8 cellular contexts compared by ENCODE assay signal in genomic region chr1:21631590-21631943, GRCh38. TPM values are rescaled to one million over a fixed set of nuclear protein-coding genes. Genes with fewer than 3 reads are reported as not detected.
A peak's percentile ranks its signal among the peaks of the same experiment; 100 is the strongest.
DNase-seq lines count a peak whose midpoint lies in the region; ATAC-seq and TF ChIP-seq lines count a peak whose summit lies in the region.
"Not testable (repeated sequence)": the region's sequence is repeated elsewhere in the genome, so short reads cannot be mapped to it uniquely, and the experiment has no call there.

No MANE protein-coding gene starts in this region.

- not testable (repeated sequence) for H3K4me1 ChIP-seq in CD8-positive, alpha-beta memory T cell (ENCODE audit: insufficient read depth, low read length)
- H3K4me1 ChIP-seq in SJCRH30 (peaks cover 21% of the 10 kb centered on the region), body of pancreas (peaks cover 54% of the 10 kb centered on the region), hepatocyte (ENCODE audit: insufficient read depth) (peaks cover 10% of the 10 kb centered on the region), mucosa of rectum (ENCODE audit: control insufficient read depth in 2 of 2, insufficient read depth in 2 of 2, low read length in 2 of 2) (peaks cover 10 to 32% of the 10 kb centered on the region in 2 donors), parathyroid adenoma (peaks cover 44% of the 10 kb centered on the region), transverse colon (peaks cover 0 to 13% (median 10%) of the 10 kb centered on the region in 4 donors)

- H3K36me3 Mint-ChIP-seq in CD8-positive, alpha-beta memory T cell = not testable (repeated sequence)

- not testable (repeated sequence) for H3K4me1 Mint-ChIP-seq in CD8-positive, alpha-beta memory T cell

- in situ Hi-C loops in transverse colon (cut with MboI; ENCODE audit: low pct_ligation_motif_present in 1 of 4, low pct_unique_long_range_greater_than_20kb in 1 of 4, low sequenced_read_pairs in 3 of 4) = not testable (repeated sequence)

- peak overlapping the region; percentile 65 for H3K27ac ChIP-seq in CD8-positive, alpha-beta memory T cell (ENCODE audit: low read depth, low read length)
- H3K27ac ChIP-seq in KOPT-K1 (ENCODE audit: low read depth, low read length, poor library complexity, severe bottlenecking) (peak overlapping the region; percentile 96), SJCRH30 (peak overlapping the region; percentile 68), body of pancreas (peak overlapping the region; percentile 79 to 96 (median 86)), hepatocyte (peak overlapping the region; percentile 62), mucosa of rectum (ENCODE audit: low read depth in 2 of 2, low read length in 2 of 2) (peak overlapping the region; percentile 61 to 75), parathyroid adenoma (peak overlapping the region; percentile 95), transverse colon (peak overlapping the region; percentile 21 to 69 (median 54))

- POLR2A ChIA-PET in CD8-positive, alpha-beta memory T cell (lab: Charles Lee) = not testable (repeated sequence)

- H3K4me3 Mint-ChIP-seq in CD8-positive, alpha-beta memory T cell = peak overlapping the region in 1 of 7 donors; percentile 3

- not testable (repeated sequence) for TF ChIP-seq EP300 in transverse colon (IDR thresholded peaks at IDR 0.05; ENCODE audit: low read depth)

- H3K4me2 ChIP-seq in hepatocyte = not testable (repeated sequence)
- H3K4me2 ChIP-seq in parathyroid adenoma (ENCODE audit: low read length) = peak overlapping the region; percentile 52

- TF ChIP-seq CTCF in body of pancreas (IDR thresholded peaks at IDR 0.05); hepatocyte (IDR thresholded peaks at IDR 0.05; ENCODE audit: poor library complexity); parathyroid adenoma (IDR thresholded peaks at IDR 0.05); transverse colon (IDR thresholded peaks at IDR 0.05): not testable (repeated sequence)

- H3K9ac ChIP-seq in mucosa of rectum (ENCODE audit: low read depth in 1 of 2, low read length in 2 of 2) = peak overlapping the region in 1 of 2 donors; percentile 47
- H3K9ac ChIP-seq in parathyroid adenoma = not testable (repeated sequence)

- not testable (repeated sequence) for H3K36me3 ChIP-seq in CD8-positive, alpha-beta memory T cell (ENCODE audit: insufficient read depth, low read length); KOPT-K1 (ENCODE audit: insufficient read depth, low read length); SJCRH30; body of pancreas (replicated peaks in 1 of 2; ENCODE audit: insufficient read depth in 1 of 2, low read depth in 2 of 2); hepatocyte (replicated peaks; ENCODE audit: insufficient read depth, low read depth); mucosa of rectum (ENCODE audit: control insufficient read depth in 2 of 2, insufficient read depth in 2 of 2, low read length in 2 of 2); parathyroid adenoma (ENCODE audit: control insufficient read depth, insufficient read depth, low read length); transverse colon

- H3K9me3 Mint-ChIP-seq in CD8-positive, alpha-beta memory T cell = not testable (repeated sequence)

- not testable (repeated sequence) for H3K79me2 ChIP-seq in hepatocyte, parathyroid adenoma

- peaks cover 1 to 24% of the 10 kb centered on the region in 2 donors for H3K27me3 Mint-ChIP-seq in CD8-positive, alpha-beta memory T cell

- H2AFZ ChIP-seq in hepatocyte = not testable (repeated sequence)
- H2AFZ ChIP-seq in parathyroid adenoma = peak overlapping the region; percentile 50

- H3K9me3 ChIP-seq in CD8-positive, alpha-beta memory T cell (ENCODE audit: low read length); KOPT-K1 (ENCODE audit: insufficient read depth, low read length, poor library complexity, severe bottlenecking); SJCRH30 (replicated peaks); body of pancreas; hepatocyte (ENCODE audit: low read depth); mucosa of rectum (ENCODE audit: control insufficient read depth in 2 of 2, low read length in 2 of 2); parathyroid adenoma (ENCODE audit: control insufficient read depth, low read length); transverse colon: not testable (repeated sequence)

- intact Hi-C loops in body of pancreas (cut with DNase I); transverse colon (cut with DNase I; ENCODE audit: low total_unique reads): not testable (repeated sequence)

- H4K20me1 ChIP-seq in hepatocyte (ENCODE audit: insufficient read depth, poor library complexity, severe bottlenecking) = not testable (repeated sequence)

- not testable (repeated sequence) for H3K4me3 ChIP-seq in CD8-positive, alpha-beta memory T cell (ENCODE audit: low read length); SJCRH30; body of pancreas; hepatocyte; mucosa of rectum (ENCODE audit: low read length in 2 of 2); parathyroid adenoma (ENCODE audit: low read depth, low read length); transverse colon

- ATAC-seq in body of pancreas = not testable (repeated sequence)

- TF ChIP-seq POLR2A in body of pancreas (IDR thresholded peaks at IDR 0.05); transverse colon (IDR thresholded peaks at IDR 0.05): not testable (repeated sequence)

- not testable (repeated sequence) for H3K27ac Mint-ChIP-seq in CD8-positive, alpha-beta memory T cell

- H3K9me2 ChIP-seq in hepatocyte (replicated peaks; ENCODE audit: insufficient read depth) = not testable (repeated sequence)

- H3K27me3 ChIP-seq in CD8-positive, alpha-beta memory T cell (ENCODE audit: insufficient read depth, low read length, poor library complexity, severe bottlenecking); SJCRH30; body of pancreas; hepatocyte; mucosa of rectum (ENCODE audit: control insufficient read depth in 2 of 2, insufficient read depth in 2 of 2, low read length in 2 of 2); parathyroid adenoma (ENCODE audit: control insufficient read depth, insufficient read depth, low read length); transverse colon: not testable (repeated sequence)

- CTCF ChIA-PET in CD8-positive, alpha-beta memory T cell (lab: Charles Lee) = not testable (repeated sequence)

- not testable (repeated sequence) for DNase-seq in CD8-positive, alpha-beta memory T cell; SJCRH30; body of pancreas; hepatocyte (ENCODE audit: low spot score); transverse colon

- 73 to 77% methylated on average over 8 of the region's 8 CpGs for WGBS in body of pancreas, 2 donors
- 92% methylated on average over 8 of the region's 8 CpGs for WGBS in hepatocyte (ENCODE audit: low lambda C conversion rate, missing lambda C conversion rate)
- 85 to 90% methylated on average over 6 to 8 of the region's 8 CpGs for WGBS in transverse colon (ENCODE audit: low coverage in 1 of 2), 2 donors

RNA-seq across cellular contexts. Expression of gene RAP1GAP, which starts 37.6 kb away (rescaled TPM):
- under 1 TPM; 0.44 to 0.50 TPM for total RNA-seq in CD8-positive, alpha-beta memory T cell
- not detected for polyA plus RNA-seq in CD8-positive, alpha-beta memory T cell
- 5.2 and 8.4 TPM in 2 replicates for total RNA-seq in SJCRH30 (2014; rRNA removed; shearing (Covaris generic))
- total RNA-seq in body of pancreas = 100 to 1,000 TPM in 1 of 2 donors, 10 to 100 TPM in 1; 46.5 to 104 TPM
- total RNA-seq in hepatocyte = 12.0 and 12.3 TPM in 2 replicates
- 14.2 and 18.0 TPM in 2 replicates for polyA plus RNA-seq in hepatocyte
- total RNA-seq in transverse colon = 10 to 100 TPM; 14.1 to 37.4 (median 28.8) TPM
